In genomic region chr21:44728716-44729115, GRCh38 we compare ENCODE assay signal across 22 cellular contexts. TPM values are rescaled to one million over a fixed set of nuclear protein-coding genes. Genes with fewer than 3 reads are reported as not detected.
DNase-seq lines count a peak whose midpoint lies in the region; TF ChIP-seq lines count a peak whose summit lies in the region.
"Had no signal": no experiment of that assay in that cellular context is flagged by ENCODE, and none has a peak within 500 bp of the region (broad histone marks: within the 10 kb centered on the region; RNA-seq: fewer than 3 reads in every experiment).

No MANE protein-coding gene starts in this region.

- H3K27ac ChIP-seq in SJCRH30: peak overlapping the region; percentile 79
- H3K27ac ChIP-seq in suprapubic skin: no peak overlapping the region
- H3K27ac ChIP-seq: 22Rv1, BLaER1, C4-2B had no signal

- no peaks in the 10 kb centered on the region for H3K36me3 Mint-ChIP-seq in osteocyte (ENCODE audit: unreplicated experiment)
- H3K36me3 Mint-ChIP-seq: CD4-positive, CD25-positive, alpha-beta regulatory T cell; CD8-positive, alpha-beta T cell had no signal

- peaks cover 4% of the 10 kb centered on the region for H3K4me1 Mint-ChIP-seq in osteocyte (ENCODE audit: unreplicated experiment)
- H3K4me1 Mint-ChIP-seq: B cell had no signal

- peak; percentile 45 for DNase-seq in activated effector memory CD4-positive, alpha-beta T cell treated with anti-CD3 and anti-CD28 coated beads, Interleukin-2, amount 50 U/mL, for 16 hours
- DNase-seq in activated effector memory CD4-positive, alpha-beta T cell treated with Interleukin-2 at 50 U/mL for 16 hours: no peak
- DNase-seq in SJCRH30 (peak; percentile 65 to 71), osteocyte (ENCODE audit: extremely low spot score, unreplicated experiment) (peak; percentile 23), suprapubic skin (ENCODE audit: low spot score in 2 of 2) (peak; percentile 20 to 43), HCEC 1CT (no peak), NK-92 (lab: John Stamatoyannopoulos, UW; ENCODE audit: unreplicated experiment) (no peak)
- DNase-seq in activated CD4-positive, alpha-beta T cell treated with anti-CD3 and anti-CD28 coated beads for 1 hour: no peak
- DNase-seq: Caco-2; CD4-positive, CD25-positive, alpha-beta regulatory T cell; CD8-positive, alpha-beta T cell; DMS153; DMS79; EL; GDM1 had no signal

- H3K27ac Mint-ChIP-seq in osteocyte (ENCODE audit: unreplicated experiment): no peak overlapping the region
- H3K27ac Mint-ChIP-seq: B cell; CD4-positive, CD25-positive, alpha-beta regulatory T cell; CD8-positive, alpha-beta T cell; GM23338 had no signal

- TF ChIP-seq EP300 in suprapubic skin (IDR thresholded peaks at IDR 0.05): no peak

- peaks cover 57% of the 10 kb centered on the region for H3K27me3 Mint-ChIP-seq in osteocyte (ENCODE audit: unreplicated experiment)

- H3K27me3 ChIP-seq in SJCRH30 (no peaks in the 10 kb centered on the region), suprapubic skin (peaks cover 57% of the 10 kb centered on the region)

- H3K4me1 ChIP-seq in SJCRH30 (peaks cover 31% of the 10 kb centered on the region), suprapubic skin (peaks cover 2% of the 10 kb centered on the region)
- H3K4me1 ChIP-seq: Caco-2 had no signal

- no peaks in the 10 kb centered on the region for H3K36me3 ChIP-seq in SJCRH30
- no peaks in the 10 kb centered on the region for H3K36me3 ChIP-seq in suprapubic skin
- H3K36me3 ChIP-seq: BLaER1 had no signal

- H3K4me3 Mint-ChIP-seq in osteocyte (ENCODE audit: unreplicated experiment): no peak overlapping the region
- H3K4me3 Mint-ChIP-seq: B cell; CD4-positive, CD25-positive, alpha-beta regulatory T cell; CD8-positive, alpha-beta T cell; GM23338 had no signal

- 93% methylated on average over 14 of the region's 14 CpGs for WGBS in suprapubic skin

- no peaks in the 10 kb centered on the region for H3K9me3 ChIP-seq in SJCRH30 (replicated peaks)
- H3K9me3 ChIP-seq in suprapubic skin: no peaks in the 10 kb centered on the region
- H3K9me3 ChIP-seq: BLaER1, Caco-2 had no signal

- TF ChIP-seq POLR2A in suprapubic skin (IDR thresholded peaks at IDR 0.05): no peak

- TF ChIP-seq CTCF in osteocyte (IDR thresholded peaks at IDR 0.05) (no peak), suprapubic skin (IDR thresholded peaks at IDR 0.05) (no peak)

- no peaks in the 10 kb centered on the region for H3K9me3 Mint-ChIP-seq in osteocyte (ENCODE audit: unreplicated experiment)
- H3K9me3 Mint-ChIP-seq: CD8-positive, alpha-beta T cell had no signal

- peak overlapping the region; percentile 11 for H3K4me3 ChIP-seq in SJCRH30
- H3K4me3 ChIP-seq in suprapubic skin: no peak overlapping the region
- H3K4me3 ChIP-seq: BLaER1, GM12878, GM23338 had no signal

RNA-seq across cellular contexts. Expression of gene TSPEAR, which starts 17.3 kb away (rescaled TPM):
- total RNA-seq in SJCRH30 (2014; rRNA removed; shearing (Covaris generic)): not detected in 2 replicates
- not detected in 2 replicates for total RNA-seq in osteocyte
- under 1 TPM in 3 of 4 donors, not detected in 1; 0.21 to 0.59 (median 0.32) TPM for total RNA-seq in suprapubic skin
- total RNA-seq: B cell; CD4-positive, CD25-positive, alpha-beta regulatory T cell; CD8-positive, alpha-beta T cell; GM12878 had no signal

RNA-seq across cellular contexts. Expression of gene KRTAP10-12, which starts 31.7 kb away (rescaled TPM):
- total RNA-seq in SJCRH30 (2014; rRNA removed; shearing (Covaris generic)): not detected in 2 replicates
- not detected in 2 replicates for total RNA-seq in osteocyte
- 1 to 10 TPM in 2 of 4 donors, not detected in 2; 1.3 to 2.9 TPM for total RNA-seq in suprapubic skin
- total RNA-seq: B cell; Caco-2; CD4-positive, CD25-positive, alpha-beta regulatory T cell; CD8-positive, alpha-beta T cell; GM12878; GM23338; H4 had no signal

RNA-seq across cellular contexts. Expression of gene KRTAP12-1, which starts 46.8 kb away (rescaled TPM):
- total RNA-seq in SJCRH30 (2014; rRNA removed; shearing (Covaris generic)): not detected in 2 replicates
- total RNA-seq in osteocyte (not detected in 2 replicates), suprapubic skin (10 to 100 TPM in 1 of 4 donors, 1 to 10 TPM in 1, not detected in 2; 6.0 to 32.1 TPM)
- total RNA-seq: B cell; Caco-2; CD4-positive, CD25-positive, alpha-beta regulatory T cell; CD8-positive, alpha-beta T cell; GM12878; GM23338; H4 had no signal

Comparison
In these comparisons a context has a peak if more than half of its experiments do, and no peak if none do; other contexts are left out.
1. DNase-seq: peak in activated effector memory CD4-positive, alpha-beta T cell treated with anti-CD3 and anti-CD28 coated beads, Interleukin-2, amount 50 U/mL, for 16 hours (single experiment), SJCRH30 (2 of 2), osteocyte (single experiment) and suprapubic skin (2 of 2); none in activated effector memory CD4-positive, alpha-beta T cell treated with Interleukin-2 at 50 U/mL for 16 hours (single experiment), activated CD4-positive, alpha-beta T cell treated with anti-CD3 and anti-CD28 coated beads for 1 hour (single experiment), HCEC 1CT (single experiment) and NK-92 (single experiment).